8 cellular contexts compared by ENCODE assay signal in the genomic region with DNA sequence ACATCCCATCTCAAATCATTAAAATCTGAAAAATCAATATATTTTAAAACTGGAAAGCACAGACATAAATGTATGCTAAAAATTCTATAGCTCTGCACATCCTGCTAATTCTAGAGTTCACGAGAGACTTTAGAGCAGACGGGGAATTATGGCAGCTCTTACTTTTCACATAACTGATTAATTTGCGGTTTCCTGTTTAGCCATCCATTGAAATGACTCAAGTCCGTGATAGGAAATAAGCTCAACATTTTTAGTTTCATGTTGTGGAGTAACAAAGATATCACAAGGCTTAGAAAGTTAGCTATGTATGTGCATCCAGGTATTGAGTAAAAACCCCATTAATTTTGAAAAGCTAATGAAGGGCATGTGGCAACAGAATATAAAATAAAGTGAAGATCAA.
A peak's percentile ranks its signal among the peaks of the same experiment; 100 is the strongest.
DNase-seq lines count a peak whose midpoint lies in the region; ATAC-seq and TF ChIP-seq lines count a peak whose summit lies in the region.

No MANE protein-coding gene starts in this region.

- no peak for TF ChIP-seq CTCF in SK-N-SH (IDR thresholded peaks at IDR 0.05)
- TF ChIP-seq CTCF in lower leg skin (IDR thresholded peaks at IDR 0.05) = no peak
- no peak for TF ChIP-seq CTCF in esophagus squamous epithelium (IDR thresholded peaks at IDR 0.05)

- H3K4me1 ChIP-seq in SK-N-SH (ENCODE audit: control insufficient read depth in 1 of 2, insufficient read depth in 2 of 2, low read depth in 1 of 2, low read length in 1 of 2) (peaks cover 7 to 59% of the 10 kb centered on the region in 2 experiments; a peak in 3 of 4 replicates), iPS-20b (ENCODE audit: insufficient read depth, low read length) (peaks cover 18% of the 10 kb centered on the region), esophagus squamous epithelium (peaks cover 0 to 8% (median 8%) of the 10 kb centered on the region in 3 donors)

- no peaks in the 10 kb centered on the region for H3K9me2 ChIP-seq in SK-N-SH

- no peak for TF ChIP-seq POLR2A in lower leg skin (IDR thresholded peaks at IDR 0.05)
- no peak for TF ChIP-seq POLR2A in esophagus squamous epithelium (IDR thresholded peaks at IDR 0.05)

- H3K36me3 ChIP-seq in SK-N-SH (replicated peaks in 1 of 2; ENCODE audit: control insufficient read depth in 1 of 2, insufficient read depth in 2 of 2, low read length in 1 of 2) (peaks cover 21 to 33% of the 10 kb centered on the region in 2 experiments), iPS-20b (ENCODE audit: insufficient read depth, low read depth, low read length) (peaks cover 27% of the 10 kb centered on the region), esophagus squamous epithelium (peaks cover 0 to 38% (median 0%) of the 10 kb centered on the region in 3 donors)

- H3K4me3 ChIP-seq in SK-N-SH (ENCODE audit: low read depth in 2 of 2, low read length in 1 of 2) (no peak overlapping the region; a peak in 1 of 4 replicates), iPS-20b (ENCODE audit: low read length) (no peak overlapping the region; the same call in 1 of the 2 replicates), lower leg skin (ENCODE audit: low read depth, poor library complexity, severe bottlenecking) (no peak overlapping the region), esophagus squamous epithelium (no peak overlapping the region)

- peak overlapping the region; percentile 63 for H3K4me2 ChIP-seq in SK-N-SH

- DNase-seq in SK-N-SH = no peak
- no peak for DNase-seq in RPMI8226
- DNase-seq in lower leg skin (ENCODE audit: low spot score in 2 of 2) = no peak
- DNase-seq in esophagus squamous epithelium (lab: John Stamatoyannopoulos, UW) = no peak
- no peak for DNase-seq in SW 1271 (lab: John Stamatoyannopoulos, UW)

- intact Hi-C loops in lower leg skin (cut with DNase I; ENCODE audit: low total_unique reads) (no loop called here), esophagus squamous epithelium (cut with DNase I) (no loop called here)

- H3K27me3 ChIP-seq in SK-N-SH (ENCODE audit: insufficient read depth) (no peaks in the 10 kb centered on the region), iPS-20b (ENCODE audit: insufficient read depth, low read length) (no peaks in the 10 kb centered on the region), esophagus squamous epithelium (no peaks in the 10 kb centered on the region)

- H4K20me1 ChIP-seq in SK-N-SH (ENCODE audit: insufficient read depth) = no peaks in the 10 kb centered on the region

- H3K9ac ChIP-seq in SK-N-SH (no peak overlapping the region; the same call in 1 of the 2 replicates), iPS-20b (ENCODE audit: low read depth, low read length) (peak overlapping the region; percentile 7; the same call in 1 of the 2 replicates)

- no peak for TF ChIP-seq EP300 in SK-N-SH (IDR thresholded peaks at IDR 0.05; ENCODE audit: borderline replicate concordance in 1 of 2, low read depth in 1 of 2, low read length in 1 of 2)

- no peak for TF ChIP-seq RAD21 in SK-N-SH (IDR thresholded peaks at IDR 0.05; ENCODE audit: low read length)

- H3K27ac ChIP-seq in SK-N-SH (ENCODE audit: low read depth in 2 of 2, low read length in 1 of 2) = peak overlapping the region; percentile 18 to 70; a peak in 3 of 4 replicates
- peak overlapping the region; percentile 14 for H3K27ac ChIP-seq in iPS-20b (ENCODE audit: low read length)
- H3K27ac ChIP-seq in esophagus squamous epithelium = peak overlapping the region in 2 of 4 donors; percentile 37 to 52

- H3K9me3 ChIP-seq in SK-N-SH (no peaks in the 10 kb centered on the region), iPS-20b (ENCODE audit: insufficient read depth, low read depth, low read length) (no peaks in the 10 kb centered on the region), esophagus squamous epithelium (no peaks in the 10 kb centered on the region)

- POLR2A ChIA-PET in SK-N-SH (lab: Yijun Ruan, JAX) = no interaction called here

- H3F3A ChIP-seq in SK-N-SH (replicated peaks; ENCODE audit: insufficient read depth) = peaks cover 28% of the 10 kb centered on the region

- 55% methylated on average over 4 of the region's 4 CpGs for whole genome bisulfite sequencing in SK-N-SH (ENCODE audit: low lambda C conversion rate)
- WGBS in lower leg skin, 2 donors = 69 to 70% methylated on average over 4 of the region's 4 CpGs
- WGBS in esophagus squamous epithelium, 2 donors = 49 to 53% methylated on average over 4 of the region's 4 CpGs

- ATAC-seq in GM18873 (IDR thresholded peaks at IDR 0.05; ENCODE audit: low FRiP score, unreplicated experiment) (peak; percentile 84), HG03095 (IDR thresholded peaks at IDR 0.05; ENCODE audit: unreplicated experiment) (peak; percentile 73)

- H2AFZ ChIP-seq in SK-N-SH (ENCODE audit: low read depth) = no peak overlapping the region

- CTCF ChIA-PET in SK-N-SH (lab: Yijun Ruan, JAX) = interaction anchor here (0.9 to 1.4 kb wide), 3 partner anchors 14 to 143 kb away, joined by 3 read pairs; no protein-coding TSS in a partner anchor

- H3K79me2 ChIP-seq in SK-N-SH (ENCODE audit: insufficient read depth) = peaks cover 66% of the 10 kb centered on the region

TF ChIP-seq in SK-N-SH, 30 proteins besides CTCF, POLR2A, EP300 and RAD21:
- 0 out of 2 replicates have a peak, but pooled peaks have one; percentile 9 for TF ChIP-seq JUND (IDR thresholded peaks at IDR 0.05)
- no peak for TF ChIP-seq SMC3 (IDR thresholded peaks at IDR 0.05; ENCODE audit: low read depth, low read length)
- TF ChIP-seq ELF1 (IDR thresholded peaks at IDR 0.05) = no peak
- no peak for TF ChIP-seq REST (IDR thresholded peaks at IDR 0.05; ENCODE audit: low read depth, low read length)
- TF ChIP-seq, protein P1, sequence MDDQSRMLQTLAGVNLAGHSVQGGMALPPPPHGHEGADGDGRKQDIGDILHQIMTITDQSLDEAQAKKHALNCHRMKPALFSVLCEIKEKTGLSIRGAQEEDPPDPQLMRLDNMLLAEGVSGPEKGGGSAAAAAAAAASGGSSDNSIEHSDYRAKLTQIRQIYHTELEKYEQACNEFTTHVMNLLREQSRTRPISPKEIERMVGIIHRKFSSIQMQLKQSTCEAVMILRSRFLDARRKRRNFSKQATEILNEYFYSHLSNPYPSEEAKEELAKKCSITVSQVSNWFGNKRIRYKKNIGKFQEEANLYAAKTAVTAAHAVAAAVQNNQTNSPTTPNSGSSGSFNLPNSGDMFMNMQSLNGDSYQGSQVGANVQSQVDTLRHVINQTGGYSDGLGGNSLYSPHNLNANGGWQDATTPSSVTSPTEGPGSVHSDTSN (IDR thresholded peaks at IDR 0.05) = 0 out of 2 replicates have a peak, but pooled peaks have one; percentile 29
- TF ChIP-seq FOSL2 (IDR thresholded peaks at IDR 0.05; ENCODE audit: borderline replicate concordance, low read depth) = peak; percentile 25; the same call in 1 of the 2 replicates
